In the genomic region with DNA sequence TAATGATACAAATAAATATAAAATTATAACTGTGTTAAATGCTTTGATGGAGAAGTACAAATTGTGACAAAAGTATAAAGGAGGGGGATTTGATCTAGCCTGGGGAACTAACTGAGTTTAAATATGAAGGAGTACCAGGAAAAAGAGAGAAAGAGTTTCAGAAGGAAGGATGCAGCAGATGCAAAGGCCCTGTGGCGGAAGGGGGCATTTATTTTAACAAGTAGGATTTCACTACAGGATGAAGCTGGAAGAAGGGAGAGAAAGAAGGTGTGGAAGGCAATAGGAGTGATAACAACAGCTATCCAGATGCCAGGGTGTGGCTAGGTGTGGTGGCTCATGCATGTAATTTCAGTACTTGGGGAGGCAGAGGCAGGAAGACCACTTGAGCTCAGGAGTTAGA, we compare ENCODE assay signal across 19 cellular contexts. TPM values are rescaled to one million over a fixed set of nuclear protein-coding genes. Genes with fewer than 3 reads are reported as not detected.
DNase-seq lines count a peak whose midpoint lies in the region; ATAC-seq, FAIRE-seq and TF ChIP-seq lines count a peak whose summit lies in the region.
"Had no signal": no experiment of that assay in that cellular context is flagged by ENCODE, and none has a peak within 500 bp of the region (broad histone marks: within the 10 kb centered on the region; RNA-seq: fewer than 3 reads in every experiment).

No MANE protein-coding gene starts in this region.

- H3K4me1 ChIP-seq in HEK293 (ENCODE audit: control insufficient read depth, insufficient read depth, low read length) (no peaks in the 10 kb centered on the region), K562 (replicated peaks in 1 of 2; ENCODE audit: control insufficient read depth in 2 of 2, insufficient read depth in 2 of 2, low read length in 2 of 2) (no peaks in the 10 kb centered on the region)
- H3K4me1 ChIP-seq: A549; BLaER1 treated with 17β-estradiol and CSF1 and Interleukin-3, amounts not matched to agents 10 nM and 100 nM; Caco-2 had no signal

- H3K9me3 ChIP-seq in HEK293 (ENCODE audit: control insufficient read depth, insufficient read depth, low read depth, low read length) (no peaks in the 10 kb centered on the region), K562 (replicated peaks; ENCODE audit: control insufficient read depth, insufficient read depth, low read depth, low read length) (no peaks in the 10 kb centered on the region)
- H3K9me3 ChIP-seq: A549, Caco-2 had no signal

- no peak for TF ChIP-seq POLR2A in K562 (conservative IDR thresholded peaks at IDR 0.05)

- POLR2A ChIA-PET in HEK293 (lab: Yijun Ruan, JAX) = no interaction called here
- POLR2A ChIA-PET in K562 (lab: Yijun Ruan, JAX) = no interaction called here

- H3K4me3 ChIP-seq in HEK293 (ENCODE audit: low read depth, low read length) (no peak overlapping the region), K562 (no peak overlapping the region)
- H3K4me3 ChIP-seq: A549; BLaER1 treated with 17β-estradiol and CSF1 and Interleukin-3, amounts not matched to agents 10 nM and 100 nM had no signal

- FAIRE-seq in K562 (lab: Jason Lieb, UNC) = no peak
- FAIRE-seq: A549, D721Med, G401.6, GM12891, GM19239 had no signal

- H4K20me1 ChIP-seq in K562 (replicated peaks; ENCODE audit: control insufficient read depth, insufficient read depth, low read length) = no peaks in the 10 kb centered on the region
- H4K20me1 ChIP-seq: BLaER1 treated with 17β-estradiol and CSF1 and Interleukin-3, amounts not matched to agents 10 nM and 100 nM had no signal

- in situ Hi-C loops in K562 (cut with MboI) = no loop called here

- TF ChIP-seq CTCF in HEK293 (tag by site-specific recombination; IDR thresholded peaks at IDR 0.05) = no peak
- no peak for TF ChIP-seq CTCF in K562 (IDR thresholded peaks at IDR 0.05 in 2 of 3, conservative IDR thresholded peaks at IDR 0.05 in 1 of 3; ENCODE audit: insufficient read depth in 2 of 3, low read depth in 1 of 3, low read length in 3 of 3)

- BruUV-seq in K562 (replicated peaks; lab: Mats Ljungman, UMichigan) = no TSS peak

- CTCF ChIA-PET in HEK293 (lab: Yijun Ruan, JAX) = no interaction called here
- CTCF ChIA-PET in K562 (lab: Yijun Ruan, JAX; ENCODE audit: low intra/inter-chr PET ratio) = no interaction called here

- peaks cover 8 to 23% of the 10 kb centered on the region in 2 experiments for H3K27me3 ChIP-seq in K562 (ENCODE audit: control insufficient read depth in 2 of 2, insufficient read depth in 2 of 2, low read length in 2 of 2)
- H3K27me3 ChIP-seq: BLaER1 treated with 17β-estradiol and CSF1 and Interleukin-3, amounts not matched to agents 10 nM and 100 nM had no signal

- no peaks in the 10 kb centered on the region for H3K9me1 ChIP-seq in K562 (ENCODE audit: control insufficient read depth, insufficient read depth, low read length)

- intact Hi-C loops in K562 (cut with micrococcal nuclease) = no loop called here
- intact Hi-C loops in posterior vena cava (cut with DNase I) = no loop called here

- no peak for TF ChIP-seq EP300 in K562 (IDR thresholded peaks at IDR 0.05; ENCODE audit: low read length)

- TF ChIP-seq RAD21 in K562 (CRISPR knock-in tag; conservative IDR thresholded peaks at IDR 0.05 in 1 of 2, IDR thresholded peaks at IDR 0.05 in 1 of 2) = no peak

- no peak overlapping the region for H3K9ac ChIP-seq in K562 (ENCODE audit: insufficient read depth in 1 of 2, low read depth in 2 of 2, low read length in 2 of 2)
- H3K9ac ChIP-seq: BLaER1 treated with 17β-estradiol and CSF1 and Interleukin-3, amounts not matched to agents 10 nM and 100 nM had no signal

- no peak overlapping the region for H2AFZ ChIP-seq in K562 (ENCODE audit: low read depth, low read length)

- H3K4me2 ChIP-seq in K562 (ENCODE audit: insufficient read depth, low read length) = no peak overlapping the region
- H3K4me2 ChIP-seq: A549; BLaER1 treated with 17β-estradiol and CSF1 and Interleukin-3, amounts not matched to agents 10 nM and 100 nM had no signal

- DNase-seq in K562 (ENCODE audit: extremely low read depth in 1 of 4, low spot score in 3 of 4) = no peak
- DNase-seq in posterior vena cava (ENCODE audit: low spot score) = peak; percentile 4
- no peak for DNase-seq in left lobe of liver (ENCODE audit: low spot score)
- DNase-seq in central memory CD4-positive, alpha-beta T cell = no peak
- DNase-seq: AML-193; Caco-2; CD4-positive, alpha-beta T cell; CD8-positive, alpha-beta T cell; DMS79 treated with DMSO at 0.1 percent for 48 hours; GF-D8 had no signal

- H3K79me2 ChIP-seq in K562 (ENCODE audit: control insufficient read depth, insufficient read depth, low read length) = no peaks in the 10 kb centered on the region

- H3K27ac ChIP-seq in HEK293 (ENCODE audit: extremely low read depth, low read depth, low read length) = no peak overlapping the region
- no peak overlapping the region for H3K27ac ChIP-seq in K562 (ENCODE audit: extremely low read depth, low read depth, low read length)
- H3K27ac ChIP-seq: 22Rv1; A549; BLaER1 treated with 17β-estradiol and CSF1 and Interleukin-3, amounts not matched to agents 10 nM and 100 nM; C4-2B had no signal

- 0% methylated on average over 1 of the region's 1 CpG for WGBS in K562 (ENCODE audit: insufficient coverage, low coverage, missing lambda C conversion rate)

- H3K36me3 ChIP-seq in HEK293 (ENCODE audit: control insufficient read depth in 2 of 2, insufficient read depth in 1 of 2, low read length in 2 of 2) (no peaks in the 10 kb centered on the region), K562 (ENCODE audit: control insufficient read depth, insufficient read depth, low read length) (no peaks in the 10 kb centered on the region)
- H3K36me3 ChIP-seq: BLaER1 treated with 17β-estradiol and CSF1 and Interleukin-3, amounts not matched to agents 10 nM and 100 nM had no signal

- no peak for ATAC-seq in K562
- no peak for ATAC-seq in left lobe of liver
- ATAC-seq: A549; CD8-positive, alpha-beta T cell had no signal

TF ChIP-seq in HEK293, 187 proteins besides CTCF, POLR2A, EP300 and RAD21:
- TF ChIP-seq ZNF707 (tag by site-specific recombination; IDR thresholded peaks at IDR 0.05) = no peak
- TF ChIP-seq, protein P1, sequence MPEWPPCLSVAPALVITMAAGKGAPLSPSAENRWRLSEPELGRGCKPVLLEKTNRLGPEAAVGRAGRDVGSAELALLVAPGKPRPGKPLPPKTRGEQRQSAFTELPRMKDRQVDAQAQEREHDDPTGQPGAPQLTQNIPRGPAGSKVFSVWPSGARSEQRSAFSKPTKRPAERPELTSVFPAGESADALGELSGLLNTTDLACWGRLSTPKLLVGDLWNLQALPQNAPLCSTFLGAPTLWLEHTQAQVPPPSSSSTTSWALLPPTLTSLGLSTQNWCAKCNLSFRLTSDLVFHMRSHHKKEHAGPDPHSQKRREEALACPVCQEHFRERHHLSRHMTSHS (tag by site-specific recombination; IDR thresholded peaks at IDR 0.05) = no peak
- no peak for TF ChIP-seq KLF16 (tag by site-specific recombination; IDR thresholded peaks at IDR 0.05)
- no peak for TF ChIP-seq ZNF548 (tag by site-specific recombination; IDR thresholded peaks at IDR 0.05)
- no peak for TF ChIP-seq ZNF571 (tag by site-specific recombination; IDR thresholded peaks at IDR 0.05)
- peak; percentile 76 for TF ChIP-seq ZNF623 (tag by site-specific recombination; IDR thresholded peaks at IDR 0.05)

TF ChIP-seq in K562, 482 proteins besides CTCF, POLR2A, EP300 and RAD21 (continues in another document):
- TF ChIP-seq HNRNPK (IDR thresholded peaks at IDR 0.05; ENCODE audit: low read depth, low read length, poor library complexity, severe bottlenecking) (no peak), RBM25 (IDR thresholded peaks at IDR 0.05; ENCODE audit: low read depth, low read length, severe bottlenecking) (peak; percentile 23), XRCC5 (IDR thresholded peaks at IDR 0.05; ENCODE audit: low read depth, low read length) (no peak)
- TF ChIP-seq, protein P2, sequence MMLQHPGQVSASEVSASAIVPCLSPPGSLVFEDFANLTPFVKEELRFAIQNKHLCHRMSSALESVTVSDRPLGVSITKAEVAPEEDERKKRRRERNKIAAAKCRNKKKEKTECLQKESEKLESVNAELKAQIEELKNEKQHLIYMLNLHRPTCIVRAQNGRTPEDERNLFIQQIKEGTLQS (IDR thresholded peaks at IDR 0.05) = no peak
- TF ChIP-seq, protein P2 (CRISPR knock-in tag; conservative IDR thresholded peaks at IDR 0.05) = no peak

RNA-seq across cellular contexts. Expression of a gene that starts 55.8 kb away (rescaled TPM):
- 4.1 and 5.7 TPM in 2 replicates for total RNA-seq in K562 (2011; cell fraction: chromatin; rRNA removed; ENCODE audit: low replicate concordance)
- total RNA-seq in K562 (2011; cell fraction: nucleolus; rRNA removed) = 3.2 and 4.9 TPM in 2 replicates
- total RNA-seq in K562 (2011; cell fraction: nucleoplasm; rRNA removed) = 3.5 and 3.8 TPM in 2 replicates
- total RNA-seq in K562 (2014; rRNA removed) = 2.0 and 2.2 TPM in 2 replicates
- total RNA-seq in K562 (2014; rRNA removed; fragmentation: Illumina TruSeq; extraction: Trizol) = 3.7 and 4.5 TPM in 2 replicates
- 3.1 and 3.5 TPM in 2 replicates for total RNA-seq in K562 (2015; rRNA removed; fragmentation: Illumina TruSeq; extraction: Trizol)
- total RNA-seq in K562 (2021) = 6.3 TPM in 2 replicates
- 1.3 and 10.6 TPM in 2 replicates for polyA plus RNA-seq in K562 (2011; rRNA removed)
- 1.4 and 8.7 TPM in 2 replicates for polyA plus RNA-seq in K562 (2011; cell fraction: cytosol; rRNA removed)
- 1.5 and 9.6 TPM in 2 replicates for polyA plus RNA-seq in K562 (2011; cell fraction: nucleus; rRNA removed)
- polyA plus RNA-seq in K562 (2012) = 6.4 and 8.4 TPM in 2 replicates
- polyA plus RNA-seq in K562 (2014; fragmentation: Illumina TruSeq; extraction: Trizol) = 5.6 and 7.1 TPM in 2 replicates
- 1 to 10 TPM; 6.2 to 7.2 TPM for polyA plus RNA-seq in K562 (2014; fragmentation: Nextera tagmentation; extraction: Ambion mirVana)
- polyA plus RNA-seq in K562 (2014; rRNA removed) = 5.3 and 7.0 TPM in 2 replicates
- 0.48 and 2.9 TPM in 2 replicates for polyA minus RNA-seq in K562 (2011; rRNA and poly(A)+ RNA removed)
- polyA minus RNA-seq in K562 (2011; cell fraction: cytosol; rRNA and poly(A)+ RNA removed) = 3.5 and 6.0 TPM in 2 replicates
- 0.89 and 2.3 TPM in 2 replicates for polyA minus RNA-seq in K562 (2011; cell fraction: nucleus; rRNA and poly(A)+ RNA removed)
- total RNA-seq in posterior vena cava = 10 to 100 TPM; 53.7 to 67.0 TPM
- total RNA-seq in left lobe of liver = 9.7 TPM
